8 cellular contexts compared by ENCODE assay signal in genomic region chr3:47522082-47522987, GRCh38. TPM values are rescaled to one million over a fixed set of nuclear protein-coding genes. Genes with fewer than 3 reads are reported as not detected.
DNase-seq lines count a peak whose midpoint lies in the region; FAIRE-seq and TF ChIP-seq lines count a peak whose summit lies in the region.

No MANE protein-coding gene starts in this region.

- H3K9me3 Mint-ChIP-seq in stimulated activated naive CD8-positive, alpha-beta T cell treated with anti-CD3 and anti-CD28 coated beads, Interleukin-15, Interleukin-2, amounts not matched to agents 100 ng/mL and 50 ng/mL, for 24 hours = no peaks in the 10 kb centered on the region

- peak overlapping the region; percentile 63 for H3K27ac Mint-ChIP-seq in stimulated activated naive CD8-positive, alpha-beta T cell treated with anti-CD3 and anti-CD28 coated beads, Interleukin-15, Interleukin-2, amounts not matched to agents 100 ng/mL and 50 ng/mL, for 24 hours

- no peak overlapping the region for H3K4me3 Mint-ChIP-seq in stimulated activated naive CD8-positive, alpha-beta T cell treated with anti-CD3 and anti-CD28 coated beads, Interleukin-15, Interleukin-2, amounts not matched to agents 100 ng/mL and 50 ng/mL, for 24 hours

- no peaks in the 10 kb centered on the region for H3K27me3 ChIP-seq in neuron (ENCODE audit: insufficient read depth, low read length)

- peaks cover 14% of the 10 kb centered on the region for H3K4me1 ChIP-seq in neuron (ENCODE audit: insufficient read depth, low read length)

- H3K36me3 ChIP-seq in neuron (ENCODE audit: insufficient read depth, low read length) = no peaks in the 10 kb centered on the region

- no peak overlapping the region for H3K4me3 ChIP-seq in fibroblast of the aortic adventitia (ENCODE audit: low read depth, low read length)
- H3K4me3 ChIP-seq in neuron (ENCODE audit: low read length) = no peak overlapping the region

- H3K4me1 Mint-ChIP-seq in stimulated activated naive CD8-positive, alpha-beta T cell treated with anti-CD3 and anti-CD28 coated beads, Interleukin-15, Interleukin-2, amounts not matched to agents 100 ng/mL and 50 ng/mL, for 24 hours (ENCODE audit: low read depth) = peaks cover 9% of the 10 kb centered on the region

- DNase-seq in AG08396 (ENCODE audit: low spot score) (peak; percentile 81), GM19239 (ENCODE audit: insufficient read length, low spot score) (peak; percentile 73), LoVo (ENCODE audit: low spot score) (peak; percentile 89), RPMI8226 (peak; percentile 91), activated T-helper 1 cell treated with Interleukin-2 at 50 U/mL for 16 hours (ENCODE audit: low read depth) (peak; percentile 46), fibroblast of the aortic adventitia (ENCODE audit: low read depth) (peak; percentile 92)

- peak overlapping the region; percentile 18 for H2AFZ ChIP-seq in neuron (ENCODE audit: low read depth, low read length)

- no peaks in the 10 kb centered on the region for H3K27me3 Mint-ChIP-seq in stimulated activated naive CD8-positive, alpha-beta T cell treated with anti-CD3 and anti-CD28 coated beads, Interleukin-15, Interleukin-2, amounts not matched to agents 100 ng/mL and 50 ng/mL, for 24 hours

- peak; percentile 96 for FAIRE-seq in GM19239 (lab: Jason Lieb, UNC)

- no peaks in the 10 kb centered on the region for H3K9me3 ChIP-seq in neuron (ENCODE audit: low read length)

- TF ChIP-seq CTCF in fibroblast of the aortic adventitia (IDR thresholded peaks at IDR 0.05; ENCODE audit: insufficient read depth, low read length) = peak; percentile 89

- H3K36me3 Mint-ChIP-seq in stimulated activated naive CD8-positive, alpha-beta T cell treated with anti-CD3 and anti-CD28 coated beads, Interleukin-15, Interleukin-2, amounts not matched to agents 100 ng/mL and 50 ng/mL, for 24 hours (ENCODE audit: low read depth) = no peaks in the 10 kb centered on the region

RNA-seq across cellular contexts. Expression of gene ELP6, which starts 8.8 kb away (rescaled TPM):
- 18.3 and 28.7 TPM in 2 replicates for total RNA-seq in fibroblast of the aortic adventitia (ENCODE audit: low replicate concordance)

RNA-seq across cellular contexts. Expression of gene SCAP, which starts 46.6 kb away (rescaled TPM):
- total RNA-seq in fibroblast of the aortic adventitia (ENCODE audit: low replicate concordance) = 42.0 and 47.7 TPM in 2 replicates

RNA-seq across cellular contexts. Expression of gene CSPG5, which starts 56.3 kb away (rescaled TPM):
- total RNA-seq in fibroblast of the aortic adventitia (ENCODE audit: low replicate concordance) = 0.09 TPM in 1 of 2 replicates, not detected in the other
